Comparison of ENCODE assay signal across 17 cellular contexts in genomic region chr1:181103404-181103803, GRCh38. TPM values are rescaled to one million over a fixed set of nuclear protein-coding genes. Genes with fewer than 3 reads are reported as not detected.
DNase-seq lines count a peak whose midpoint lies in the region; ATAC-seq and TF ChIP-seq lines count a peak whose summit lies in the region.
"Had no signal": no experiment of that assay in that cellular context is flagged by ENCODE, and none has a peak within 500 bp of the region (broad histone marks: within the 10 kb centered on the region; RNA-seq: fewer than 3 reads in every experiment).

No MANE protein-coding gene starts in this region.

- TF ChIP-seq CTCF in natural killer cell (IDR thresholded peaks at IDR 0.05) (no peak), type B pancreatic cell (conservative IDR thresholded peaks at IDR 0.05) (no peak), esophagus squamous epithelium (IDR thresholded peaks at IDR 0.05) (no peak)

- WGBS in mesodermal cell (ENCODE audit: insufficient coverage in 2 of 2), 2 experiments, result 98 to 100% methylated on average over 4 to 5 of the region's 7 CpGs
- WGBS in esophagus squamous epithelium, 2 donors, result 94 to 95% methylated on average over 7 of the region's 7 CpGs

- no peak for ATAC-seq in natural killer cell
- ATAC-seq in natural killer cell treated with Interleukin-12 subunit alpha and Interleukin-12 subunit beta and Interleukin-15 and Interleukin-18, amount 100 ng/mL, for 72 hours, result no peak
- ATAC-seq: activated CD4-positive, alpha-beta T cell treated with anti-CD3 and anti-CD28 coated beads for 36 hours; activated T-cell treated with anti-CD3 and anti-CD28 coated beads, Interleukin-2, amount 50 U/mL, for 4 hours; left ventricle myocardium superior; sciatic nerve had no signal

- H3K9me3 ChIP-seq in mesodermal cell (ENCODE audit: control insufficient read depth, low read length) (no peaks in the 10 kb centered on the region), esophagus squamous epithelium (no peaks in the 10 kb centered on the region)
- H3K9me3 ChIP-seq: esophagus muscularis mucosa, upper lobe of left lung had no signal

- H3K27me3 Mint-ChIP-seq in natural killer cell (ENCODE audit: low read depth in 2 of 2) (peaks cover 0 to 15% of the 10 kb centered on the region in 2 donors), type B pancreatic cell (peaks cover 11% of the 10 kb centered on the region)
- peaks cover 1 to 21% of the 10 kb centered on the region in 2 donors for H3K27me3 Mint-ChIP-seq in natural killer cell treated with Interleukin-12 subunit alpha and Interleukin-12 subunit beta and Interleukin-15 and Interleukin-18, amount 100 ng/mL, for 72 hours
- peaks cover 25% of the 10 kb centered on the region for H3K27me3 Mint-ChIP-seq in activated T-helper 1 cell treated with anti-CD3 and anti-CD28 coated beads, Interleukin-12 subunit alpha, Interleukin-12 subunit beta, Interleukin-2, Interleukin-4 antibody, amounts not matched to agents 30 ng/mL and 10 ng/mL and 1 ng/mL, durations not matched to agents 14 hours and 24 hours and 36 hours (ENCODE audit: insufficient read depth)

- H3K9me3 Mint-ChIP-seq in natural killer cell (no peaks in the 10 kb centered on the region), type B pancreatic cell (peaks cover 5% of the 10 kb centered on the region)
- H3K9me3 Mint-ChIP-seq in natural killer cell treated with Interleukin-12 subunit alpha and Interleukin-12 subunit beta and Interleukin-15 and Interleukin-18, amount 100 ng/mL, for 72 hours, result no peaks in the 10 kb centered on the region
- peaks cover 3% of the 10 kb centered on the region for H3K9me3 Mint-ChIP-seq in activated T-helper 1 cell treated with anti-CD3 and anti-CD28 coated beads, Interleukin-12 subunit alpha, Interleukin-12 subunit beta, Interleukin-2, Interleukin-4 antibody, amounts not matched to agents 30 ng/mL and 10 ng/mL and 1 ng/mL, durations not matched to agents 14 hours and 24 hours and 36 hours
- H3K9me3 Mint-ChIP-seq: activated T-cell treated with anti-CD3 and anti-CD28 coated beads, Interleukin-2, amount 50 U/mL, for 4 hours; T-helper 1 cell treated with Interleukin-12 subunit alpha and Interleukin-12 subunit beta and Interleukin-4 antibody, amounts not matched to agents 30 μg/mL and 1 μg/mL, for 36 hours had no signal

- no peak for TF ChIP-seq POLR2A in esophagus squamous epithelium (IDR thresholded peaks at IDR 0.05)

- H3K4me3 ChIP-seq in mesodermal cell (ENCODE audit: extremely low read depth, insufficient read depth, low read length, poor library complexity, severe bottlenecking) (peak overlapping the region; percentile 61), esophagus squamous epithelium (no peak overlapping the region)
- H3K4me3 ChIP-seq: coronary artery had no signal

- H3K4me1 ChIP-seq in mesodermal cell (ENCODE audit: control insufficient read depth, insufficient read depth, low read length, poor library complexity, severe bottlenecking) (peaks cover 76% of the 10 kb centered on the region), esophagus squamous epithelium (peaks cover 34 to 93% (median 42%) of the 10 kb centered on the region in 3 donors)

- H3K27ac Mint-ChIP-seq in natural killer cell, result peak overlapping the region; percentile 85 to 98
- H3K27ac Mint-ChIP-seq in natural killer cell treated with Interleukin-12 subunit alpha and Interleukin-12 subunit beta and Interleukin-15 and Interleukin-18, amount 100 ng/mL, for 72 hours, result peak overlapping the region in 1 of 2 donors; percentile 46
- H3K27ac Mint-ChIP-seq in activated T-helper 1 cell treated with anti-CD3 and anti-CD28 coated beads, Interleukin-12 subunit alpha, Interleukin-12 subunit beta, Interleukin-2, Interleukin-4 antibody, amounts not matched to agents 30 ng/mL and 10 ng/mL and 1 ng/mL, durations not matched to agents 14 hours and 24 hours and 36 hours, result no peak overlapping the region
- peak overlapping the region; percentile 68 for H3K27ac Mint-ChIP-seq in type B pancreatic cell
- H3K27ac Mint-ChIP-seq: activated CD4-positive, alpha-beta T cell treated with anti-CD3 and anti-CD28 coated beads for 36 hours; T-helper 1 cell treated with Interleukin-12 subunit alpha and Interleukin-12 subunit beta and Interleukin-4 antibody, amounts not matched to agents 30 μg/mL and 1 μg/mL, for 36 hours had no signal

- intact Hi-C loops in natural killer cell (cut with micrococcal nuclease) (no loop called here), esophagus squamous epithelium (cut with DNase I) (no loop called here)
- intact Hi-C loops in activated T-helper 1 cell treated with anti-CD3 and anti-CD28 coated beads, Interleukin-12 subunit alpha, Interleukin-12 subunit beta, Interleukin-2, Interleukin-4 antibody, amounts not matched to agents 30 ng/mL and 10 ng/mL and 1 ng/mL, durations not matched to agents 14 hours and 24 hours and 36 hours (cut with micrococcal nuclease), result loop anchor here (10.0 kb wide), 1 partner anchor 1219 kb away; the partner anchor contains the start of gene TOR1AIP1

- H3K36me3 ChIP-seq in mesodermal cell (ENCODE audit: control insufficient read depth, insufficient read depth, low read length), result no peaks in the 10 kb centered on the region
- H3K36me3 ChIP-seq in esophagus squamous epithelium, result no peaks in the 10 kb centered on the region
- H3K36me3 ChIP-seq: esophagus muscularis mucosa, upper lobe of left lung had no signal

- H3K27me3 ChIP-seq in esophagus squamous epithelium, result no peaks in the 10 kb centered on the region
- H3K27me3 ChIP-seq: esophagus muscularis mucosa, upper lobe of left lung had no signal

- H3K36me3 Mint-ChIP-seq in natural killer cell, result no peaks in the 10 kb centered on the region
- no peaks in the 10 kb centered on the region for H3K36me3 Mint-ChIP-seq in natural killer cell treated with Interleukin-12 subunit alpha and Interleukin-12 subunit beta and Interleukin-15 and Interleukin-18, amount 100 ng/mL, for 72 hours
- H3K36me3 Mint-ChIP-seq in activated T-helper 1 cell treated with anti-CD3 and anti-CD28 coated beads, Interleukin-12 subunit alpha, Interleukin-12 subunit beta, Interleukin-2, Interleukin-4 antibody, amounts not matched to agents 30 ng/mL and 10 ng/mL and 1 ng/mL, durations not matched to agents 14 hours and 24 hours and 36 hours (ENCODE audit: low read depth), result peaks cover 3% of the 10 kb centered on the region
- H3K36me3 Mint-ChIP-seq in type B pancreatic cell, result peaks cover 4% of the 10 kb centered on the region

- H3K4me1 Mint-ChIP-seq in natural killer cell (peaks cover 48 to 52% of the 10 kb centered on the region in 2 donors), type B pancreatic cell (ENCODE audit: unreplicated experiment) (peaks cover 62% of the 10 kb centered on the region)
- peaks cover 57 to 58% of the 10 kb centered on the region in 2 donors for H3K4me1 Mint-ChIP-seq in natural killer cell treated with Interleukin-12 subunit alpha and Interleukin-12 subunit beta and Interleukin-15 and Interleukin-18, amount 100 ng/mL, for 72 hours (ENCODE audit: low read depth in 2 of 2)
- peaks cover 82% of the 10 kb centered on the region for H3K4me1 Mint-ChIP-seq in activated T-helper 1 cell treated with anti-CD3 and anti-CD28 coated beads, Interleukin-12 subunit alpha, Interleukin-12 subunit beta, Interleukin-2, Interleukin-4 antibody, amounts not matched to agents 30 ng/mL and 10 ng/mL and 1 ng/mL, durations not matched to agents 14 hours and 24 hours and 36 hours (ENCODE audit: low read depth)

- DNase-seq in natural killer cell (no peak), type B pancreatic cell (ENCODE audit: extremely low spot score, unreplicated experiment) (no peak), esophagus squamous epithelium (lab: John Stamatoyannopoulos, UW) (no peak), kidney tubule cell (ENCODE audit: low spot score) (no peak), NCI-H226 (no peak)
- DNase-seq in natural killer cell treated with Interleukin-12 subunit alpha and Interleukin-12 subunit beta and Interleukin-15 and Interleukin-18, amount 100 ng/mL, for 72 hours (ENCODE audit: low spot score), result no peak
- no peak for DNase-seq in activated T-helper 1 cell treated with anti-CD3 and anti-CD28 coated beads, Interleukin-12 subunit alpha, Interleukin-12 subunit beta, Interleukin-2, Interleukin-4 antibody, amounts not matched to agents 30 ng/mL and 10 ng/mL and 1 ng/mL, durations not matched to agents 14 hours and 24 hours and 36 hours (ENCODE audit: low spot score)
- DNase-seq: activated CD4-positive, alpha-beta T cell treated with anti-CD3 and anti-CD28 coated beads for 36 hours; activated T-cell treated with anti-CD3 and anti-CD28 coated beads, Interleukin-2, amount 50 U/mL, for 4 hours; left ventricle myocardium superior; NCI-H2029 treated with DMSO at 0.1 percent for 48 hours; upper lobe of left lung had no signal

- H3K27ac ChIP-seq in mesodermal cell (ENCODE audit: low read depth, low read length, severe bottlenecking) (no peak overlapping the region), esophagus squamous epithelium (no peak overlapping the region)
- H3K27ac ChIP-seq: coronary artery had no signal

- H3K4me3 Mint-ChIP-seq in natural killer cell, result peak overlapping the region; percentile 93
- H3K4me3 Mint-ChIP-seq in natural killer cell treated with Interleukin-12 subunit alpha and Interleukin-12 subunit beta and Interleukin-15 and Interleukin-18, amount 100 ng/mL, for 72 hours, result no peak overlapping the region
- peak overlapping the region; percentile 14 for H3K4me3 Mint-ChIP-seq in activated T-helper 1 cell treated with anti-CD3 and anti-CD28 coated beads, Interleukin-12 subunit alpha, Interleukin-12 subunit beta, Interleukin-2, Interleukin-4 antibody, amounts not matched to agents 30 ng/mL and 10 ng/mL and 1 ng/mL, durations not matched to agents 14 hours and 24 hours and 36 hours
- H3K4me3 Mint-ChIP-seq in type B pancreatic cell, result peak overlapping the region; percentile 94
- H3K4me3 Mint-ChIP-seq: T-helper 1 cell treated with Interleukin-12 subunit alpha and Interleukin-12 subunit beta and Interleukin-4 antibody, amounts not matched to agents 30 μg/mL and 1 μg/mL, for 36 hours had no signal

RNA-seq across cellular contexts. Expression of gene IER5, which starts 14.9 kb away (rescaled TPM):
- total RNA-seq in natural killer cell (100 to 1,000 TPM; 118 to 164 (median 150) TPM), type B pancreatic cell (ENCODE audit: low replicate concordance) (16.6 and 27.7 TPM in 2 replicates), esophagus squamous epithelium (10 to 100 TPM; 21.6 to 40.6 (median 26.5) TPM)
- total RNA-seq in natural killer cell treated with Interleukin-12 subunit alpha and Interleukin-12 subunit beta and Interleukin-15 and Interleukin-18, amount 100 ng/mL, for 72 hours, result 10 to 100 TPM; 57.1 to 91.7 TPM
- 59.4 and 61.5 TPM in 2 replicates for total RNA-seq in activated T-helper 1 cell treated with anti-CD3 and anti-CD28 coated beads, Interleukin-12 subunit alpha, Interleukin-12 subunit beta, Interleukin-2, Interleukin-4 antibody, amounts not matched to agents 30 ng/mL and 10 ng/mL and 1 ng/mL, durations not matched to agents 14 hours and 24 hours and 36 hours
- polyA plus RNA-seq in mesodermal cell (2013, experiment 1 of 2), result 11.9 TPM
- 8.5 TPM for polyA plus RNA-seq in mesodermal cell (2013, experiment 2 of 2)
